In the genomic region with DNA sequence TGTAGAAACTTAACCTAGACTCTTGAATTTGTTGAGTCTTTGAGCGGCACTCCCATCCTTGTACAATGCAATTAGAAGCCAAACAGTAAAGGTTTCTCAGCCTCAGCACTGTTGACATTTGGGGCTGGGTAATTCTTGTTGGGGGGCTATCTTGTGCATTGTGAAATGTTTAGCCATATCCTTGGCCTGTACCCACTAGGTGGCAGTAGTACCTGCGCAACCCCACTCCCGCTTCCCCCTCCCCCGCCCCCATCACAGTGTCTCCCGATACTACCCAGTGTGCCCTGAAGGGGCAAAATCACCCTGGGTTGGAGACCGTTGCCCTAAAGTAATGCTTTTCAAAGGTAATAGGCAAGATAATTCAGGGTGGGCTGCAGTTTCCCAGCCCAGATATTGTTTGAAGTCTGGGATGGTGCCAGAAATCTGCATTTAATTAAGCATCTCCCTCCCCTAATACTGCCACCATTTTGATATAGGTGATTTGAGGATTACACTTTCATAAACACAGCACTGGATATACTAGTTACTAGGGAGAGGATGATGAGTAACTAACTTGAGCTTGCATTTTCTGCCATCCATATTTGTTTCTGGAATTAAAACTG, we compare ENCODE assay signal across 8 cellular contexts. TPM values are rescaled to one million over a fixed set of nuclear protein-coding genes. Genes with fewer than 3 reads are reported as not detected.
A peak's percentile ranks its signal among the peaks of the same experiment; 100 is the strongest.
DNase-seq lines count a peak whose midpoint lies in the region; ATAC-seq and TF ChIP-seq lines count a peak whose summit lies in the region.

No MANE protein-coding gene starts in this region.

- H3K9ac ChIP-seq in liver (ENCODE audit: low read depth in 1 of 2, low read length in 2 of 2) = no peak overlapping the region

- H3K4me3 ChIP-seq in liver (ENCODE audit: low read depth in 1 of 3, low read length in 3 of 3) = no peak overlapping the region

- TF ChIP-seq CTCF in liver (IDR thresholded peaks at IDR 0.05; ENCODE audit: low read depth, low read length, missing input control) = peak; percentile 51

- no peaks in the 10 kb centered on the region for H3K9me3 Mint-ChIP-seq in activated CD4-positive, alpha-beta T cell treated with anti-CD3 and anti-CD28 coated beads for 36 hours (ENCODE audit: low read depth)
- no peaks in the 10 kb centered on the region for H3K9me3 Mint-ChIP-seq in central memory CD8-positive, alpha-beta T cell

- 19% methylated on average over 6 of the region's 6 CpGs for WGBS in liver

- ATAC-seq in activated CD4-positive, alpha-beta T cell treated with anti-CD3 and anti-CD28 coated beads for 36 hours = peak; percentile 46
- peak; percentile 52 for ATAC-seq in central memory CD8-positive, alpha-beta T cell (replicated peaks; ENCODE audit: extremely low read depth, poor library complexity, severe bottlenecking)
- ATAC-seq in GM18873 (IDR thresholded peaks at IDR 0.05; ENCODE audit: low FRiP score, unreplicated experiment) = no peak

- no peaks in the 10 kb centered on the region for H3K27me3 ChIP-seq in liver (ENCODE audit: control insufficient read depth in 4 of 4, insufficient read depth in 4 of 4, low read length in 3 of 4)

- peak overlapping the region; percentile 45 for H3K27ac Mint-ChIP-seq in activated CD4-positive, alpha-beta T cell treated with anti-CD3 and anti-CD28 coated beads for 36 hours
- H3K27ac Mint-ChIP-seq in central memory CD8-positive, alpha-beta T cell (ENCODE audit: low read depth) = no peak overlapping the region

- H3K4me1 ChIP-seq in liver (ENCODE audit: control insufficient read depth in 4 of 4, insufficient read depth in 4 of 4, low read length in 3 of 4) = peaks cover 4 to 23% (median 15%) of the 10 kb centered on the region in 4 donors

- peaks cover 29% of the 10 kb centered on the region for H3K4me1 Mint-ChIP-seq in activated CD4-positive, alpha-beta T cell treated with anti-CD3 and anti-CD28 coated beads for 36 hours
- peaks cover 28% of the 10 kb centered on the region for H3K4me1 Mint-ChIP-seq in central memory CD8-positive, alpha-beta T cell

- H3K36me3 ChIP-seq in liver (ENCODE audit: control insufficient read depth in 4 of 4, insufficient read depth in 3 of 4, low read depth in 1 of 4, low read length in 3 of 4) = peaks cover 6 to 19% (median 12%) of the 10 kb centered on the region in 4 donors

- peaks cover 42% of the 10 kb centered on the region for H3K36me3 Mint-ChIP-seq in activated CD4-positive, alpha-beta T cell treated with anti-CD3 and anti-CD28 coated beads for 36 hours (ENCODE audit: low read depth)
- H3K36me3 Mint-ChIP-seq in central memory CD8-positive, alpha-beta T cell (ENCODE audit: insufficient read depth) = peaks cover 29% of the 10 kb centered on the region

- CTCF ChIA-PET in activated CD4-positive, alpha-beta T cell treated with anti-CD3 and anti-CD28 coated beads for 36 hours (lab: Charles Lee) = interaction anchor here (0.6 to 2.0 kb wide), 23 partner anchors 8 to 463 kb away, joined by 3 to 12 read pairs (median 3); a partner anchor contains a TSS

- intact Hi-C loops in activated CD4-positive, alpha-beta T cell treated with anti-CD3 and anti-CD28 coated beads for 36 hours (cut with DNase I, micrococcal nuclease) = loop anchor here (1.0 to 10.0 kb wide), 11 partner anchors 29 to 427 kb away; a partner anchor contains a TSS

- no peaks in the 10 kb centered on the region for H3K9me3 ChIP-seq in liver (ENCODE audit: control insufficient read depth in 4 of 4, low read length in 3 of 4)

- H3K4me3 Mint-ChIP-seq in activated CD4-positive, alpha-beta T cell treated with anti-CD3 and anti-CD28 coated beads for 36 hours = peak overlapping the region; percentile 43
- peak overlapping the region; percentile 86 for H3K4me3 Mint-ChIP-seq in central memory CD8-positive, alpha-beta T cell

- H3K27me3 Mint-ChIP-seq in activated CD4-positive, alpha-beta T cell treated with anti-CD3 and anti-CD28 coated beads for 36 hours = no peaks in the 10 kb centered on the region
- no peaks in the 10 kb centered on the region for H3K27me3 Mint-ChIP-seq in central memory CD8-positive, alpha-beta T cell

- DNase-seq in A172 (ENCODE audit: low spot score) (peak; percentile 54), GM19238 (ENCODE audit: insufficient read length, low spot score) (peak; percentile 61), NCI-H226 (peak; percentile 36)
- peak; percentile 89 for DNase-seq in activated CD4-positive, alpha-beta T cell treated with anti-CD3 and anti-CD28 coated beads for 36 hours
- DNase-seq in central memory CD8-positive, alpha-beta T cell (ENCODE audit: low spot score in 2 of 2) = peak; percentile 46 to 59
- peak; percentile 58 for DNase-seq in stimulated activated CD8-positive, alpha-beta memory T cell treated with anti-CD3 and anti-CD28 coated beads, Interleukin-12 subunit alpha, Interleukin-12 subunit beta, amount 100 ng/mL, for 24 hours (ENCODE audit: extremely low read depth)

- H3K27ac ChIP-seq in liver (ENCODE audit: low read depth in 1 of 2, low read length in 2 of 2) = no peak overlapping the region

- peak; percentile 52 to 72 for TF ChIP-seq RAD21 in liver (IDR thresholded peaks at IDR 0.05)

- POLR2A ChIA-PET in activated CD4-positive, alpha-beta T cell treated with anti-CD3 and anti-CD28 coated beads for 36 hours (lab: Charles Lee) = no interaction called here

TF ChIP-seq in liver, 16 proteins besides CTCF, POLR2A, EP300 and RAD21:
- TF ChIP-seq JUND (IDR thresholded peaks at IDR 0.05) = no peak
- TF ChIP-seq YY1 (IDR thresholded peaks at IDR 0.05) = no peak
- no peak for TF ChIP-seq FOXA1 (IDR thresholded peaks at IDR 0.05)
- no peak for TF ChIP-seq HNF4G (IDR thresholded peaks at IDR 0.05)
- TF ChIP-seq, protein P1, sequence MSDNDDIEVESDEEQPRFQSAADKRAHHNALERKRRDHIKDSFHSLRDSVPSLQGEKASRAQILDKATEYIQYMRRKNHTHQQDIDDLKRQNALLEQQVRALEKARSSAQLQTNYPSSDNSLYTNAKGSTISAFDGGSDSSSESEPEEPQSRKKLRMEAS (IDR thresholded peaks at IDR 0.05) = no peak
- no peak for TF ChIP-seq TAF1 (conservative IDR thresholded peaks at IDR 0.05)
- TF ChIP-seq, protein P2, sequence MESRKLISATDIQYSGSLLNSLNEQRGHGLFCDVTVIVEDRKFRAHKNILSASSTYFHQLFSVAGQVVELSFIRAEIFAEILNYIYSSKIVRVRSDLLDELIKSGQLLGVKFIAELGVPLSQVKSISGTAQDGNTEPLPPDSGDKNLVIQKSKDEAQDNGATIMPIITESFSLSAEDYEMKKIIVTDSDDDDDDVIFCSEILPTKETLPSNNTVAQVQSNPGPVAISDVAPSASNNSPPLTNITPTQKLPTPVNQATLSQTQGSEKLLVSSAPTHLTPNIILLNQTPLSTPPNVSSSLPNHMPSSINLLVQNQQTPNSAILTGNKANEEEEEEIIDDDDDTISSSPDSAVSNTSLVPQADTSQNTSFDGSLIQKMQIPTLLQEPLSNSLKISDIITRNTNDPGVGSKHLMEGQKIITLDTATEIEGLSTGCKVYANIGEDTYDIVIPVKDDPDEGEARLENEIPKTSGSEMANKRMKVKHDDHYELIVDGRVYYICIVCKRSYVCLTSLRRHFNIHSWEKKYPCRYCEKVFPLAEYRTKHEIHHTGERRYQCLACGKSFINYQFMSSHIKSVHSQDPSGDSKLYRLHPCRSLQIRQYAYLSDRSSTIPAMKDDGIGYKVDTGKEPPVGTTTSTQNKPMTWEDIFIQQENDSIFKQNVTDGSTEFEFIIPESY (IDR thresholded peaks at IDR 0.05) = no peak
- no peak for TF ChIP-seq RXRA (IDR thresholded peaks at IDR 0.05)
- TF ChIP-seq HNF4A (conservative IDR thresholded peaks at IDR 0.05) = no peak
- no peak for TF ChIP-seq SP1 (IDR thresholded peaks at IDR 0.05)
- no peak for TF ChIP-seq NR2F2 (IDR thresholded peaks at IDR 0.05)
- no peak for TF ChIP-seq EGR1 (IDR thresholded peaks at IDR 0.05; ENCODE audit: low read depth in 2 of 2)

RNA-seq across cellular contexts. Expression of a gene that starts 1.8 kb away (rescaled TPM):
- total RNA-seq in A172 (2014; rRNA removed; shearing (Covaris generic)) = 636 and 726 TPM in 2 replicates
- 100 to 1,000 TPM; 424 to 495 TPM for total RNA-seq in activated CD4-positive, alpha-beta T cell treated with anti-CD3 and anti-CD28 coated beads for 36 hours
- 100 to 1,000 TPM; 338 to 451 TPM for total RNA-seq in liver
- polyA plus RNA-seq in liver = 100 to 1,000 TPM; 621 to 910 TPM

RNA-seq across cellular contexts. Expression of a gene that starts 6.4 kb away (rescaled TPM):
- total RNA-seq in A172 (2014; rRNA removed; shearing (Covaris generic)) = 67.3 and 73.1 TPM in 2 replicates
- total RNA-seq in activated CD4-positive, alpha-beta T cell treated with anti-CD3 and anti-CD28 coated beads for 36 hours = 10 to 100 TPM; 20.9 to 36.0 TPM
- 10 to 100 TPM; 11.9 to 13.3 TPM for total RNA-seq in liver
- 10 to 100 TPM; 24.7 to 39.9 TPM for polyA plus RNA-seq in liver

RNA-seq across cellular contexts. Expression of a gene that starts 6.5 kb away (rescaled TPM):
- 19.8 and 22.3 TPM in 2 replicates for total RNA-seq in A172 (2014; rRNA removed; shearing (Covaris generic))
- total RNA-seq in activated CD4-positive, alpha-beta T cell treated with anti-CD3 and anti-CD28 coated beads for 36 hours = 10 to 100 TPM; 26.3 to 36.3 TPM
- total RNA-seq in liver = 10 to 100 TPM; 13.0 to 15.5 TPM
- polyA plus RNA-seq in liver = 10 to 100 TPM in 1 of 2 donors, 1 to 10 TPM in 1; 8.9 to 13.5 TPM

RNA-seq across cellular contexts. Expression of a gene that starts 29.8 kb away (rescaled TPM):
- 189 and 207 TPM in 2 replicates for total RNA-seq in A172 (2014; rRNA removed; shearing (Covaris generic))
- total RNA-seq in activated CD4-positive, alpha-beta T cell treated with anti-CD3 and anti-CD28 coated beads for 36 hours = 100 to 1,000 TPM; 140 to 209 TPM
- 10 to 100 TPM; 45.3 to 83.9 TPM for total RNA-seq in liver
- polyA plus RNA-seq in liver = 10 to 100 TPM; 62.6 to 98.5 TPM

RNA-seq across cellular contexts. Expression of a gene that starts 56.2 kb away (rescaled TPM):
- total RNA-seq in A172 (2014; rRNA removed; shearing (Covaris generic)) = 570 and 573 TPM in 2 replicates
- total RNA-seq in activated CD4-positive, alpha-beta T cell treated with anti-CD3 and anti-CD28 coated beads for 36 hours = 100 to 1,000 TPM; 166 to 169 TPM
- 100 to 1,000 TPM; 101 to 143 TPM for total RNA-seq in liver
- polyA plus RNA-seq in liver = 100 to 1,000 TPM; 224 to 275 TPM

Comparison
In these comparisons a context has a peak if more than half of its experiments do, and no peak if none do; other contexts are left out.
1. DNase-seq: peak in every context shown above with its lines; median percentile 89 in activated CD4-positive, alpha-beta T cell treated with anti-CD3 and anti-CD28 coated beads for 36 hours; 61 in GM19238; 58 in stimulated activated CD8-positive, alpha-beta memory T cell treated with anti-CD3 and anti-CD28 coated beads, Interleukin-12 subunit alpha, Interleukin-12 subunit beta, amount 100 ng/mL, for 24 hours; 54 in A172; 52 in central memory CD8-positive, alpha-beta T cell; 36 in NCI-H226.